6 cellular contexts compared by ENCODE assay signal in genomic region chr12:132201391-132202120, GRCh38.
"Had no signal": no experiment of that assay in that cellular context is flagged by ENCODE, and none has a peak within 500 bp of the region (broad histone marks: within the 10 kb centered on the region; RNA-seq: fewer than 3 reads in every experiment).

No MANE protein-coding gene starts in this region.

- ATAC-seq: GM23338, HCT116, K562 had no signal

- H3K4me3 ChIP-seq: GM23338, HAP-1, K562 had no signal

- DNase-seq: HFFc6, IMR-90 had no signal

- H3K9me3 ChIP-seq: HAP-1 had no signal

- H3K4me1 Mint-ChIP-seq: GM23338 had no signal

- H3K36me3 ChIP-seq: HAP-1 had no signal

- H3K27ac Mint-ChIP-seq: GM23338, HFFc6 had no signal

- H3K9me3 Mint-ChIP-seq: GM23338, HFFc6 had no signal

- H3K4me3 Mint-ChIP-seq: GM23338, HFFc6 had no signal
